8 cellular contexts compared by ENCODE assay signal in genomic region chr7:4724648-4725013, GRCh38. TPM values are rescaled to one million over a fixed set of nuclear protein-coding genes. Genes with fewer than 3 reads are reported as not detected.
DNase-seq lines count a peak whose midpoint lies in the region; ATAC-seq and TF ChIP-seq lines count a peak whose summit lies in the region.

No MANE protein-coding gene starts in this region.

- WGBS in adrenal gland, 4 donors, result 16 to 60% (median 27%) methylated on average over 1 to 6 of the region's 6 CpGs
- WGBS in suprapubic skin, result 45% methylated on average over 4 of the region's 6 CpGs

- no peak for TF ChIP-seq POLR2A in adrenal gland (IDR thresholded peaks at IDR 0.05)
- no peak for TF ChIP-seq POLR2A in suprapubic skin (IDR thresholded peaks at IDR 0.05)

- H3K27me3 Mint-ChIP-seq in T-helper 1 cell treated with Interleukin-12 subunit alpha and Interleukin-12 subunit beta and Interleukin-4 antibody, amounts not matched to agents 30 μg/mL and 1 μg/mL, for 36 hours (ENCODE audit: low read depth), result no peaks in the 10 kb centered on the region

- no peaks in the 10 kb centered on the region for H3K9me3 Mint-ChIP-seq in T-helper 1 cell treated with Interleukin-12 subunit alpha and Interleukin-12 subunit beta and Interleukin-4 antibody, amounts not matched to agents 30 μg/mL and 1 μg/mL, for 36 hours

- H3K27ac Mint-ChIP-seq in T-helper 1 cell treated with Interleukin-12 subunit alpha and Interleukin-12 subunit beta and Interleukin-4 antibody, amounts not matched to agents 30 μg/mL and 1 μg/mL, for 36 hours, result peak overlapping the region; percentile 89

- H3K4me1 Mint-ChIP-seq in T-helper 1 cell treated with Interleukin-12 subunit alpha and Interleukin-12 subunit beta and Interleukin-4 antibody, amounts not matched to agents 30 μg/mL and 1 μg/mL, for 36 hours (ENCODE audit: low read depth), result peaks cover 23% of the 10 kb centered on the region

- H3K27ac ChIP-seq in adrenal gland, result peak overlapping the region; percentile 87 to 96 (median 92)
- H3K27ac ChIP-seq in suprapubic skin, result peak overlapping the region; percentile 91

- H3K4me3 ChIP-seq in adrenal gland (peak overlapping the region in 2 of 4 donors; percentile 37 to 60), suprapubic skin (peak overlapping the region; percentile 55)

- no peaks in the 10 kb centered on the region for H3K9me3 ChIP-seq in adrenal gland (replicated peaks in 1 of 3)
- H3K9me3 ChIP-seq in suprapubic skin, result no peaks in the 10 kb centered on the region

- peak overlapping the region; percentile 87 for H3K4me3 Mint-ChIP-seq in T-helper 1 cell treated with Interleukin-12 subunit alpha and Interleukin-12 subunit beta and Interleukin-4 antibody, amounts not matched to agents 30 μg/mL and 1 μg/mL, for 36 hours

- peaks cover 6% of the 10 kb centered on the region for H3K36me3 Mint-ChIP-seq in T-helper 1 cell treated with Interleukin-12 subunit alpha and Interleukin-12 subunit beta and Interleukin-4 antibody, amounts not matched to agents 30 μg/mL and 1 μg/mL, for 36 hours (ENCODE audit: low read depth)

- no peak for DNase-seq in T-helper 1 cell
- peak in 1 of 7 donors; percentile 35 for DNase-seq in adrenal gland
- peak; percentile 61 for DNase-seq in islet precursor cell
- no peak for DNase-seq in suprapubic skin (ENCODE audit: low spot score in 2 of 2)
- no peak for DNase-seq in NCI-H1436 (lab: John Stamatoyannopoulos, UW)

- ATAC-seq in HG03175 (IDR thresholded peaks at IDR 0.05; ENCODE audit: unreplicated experiment), result peak; percentile 14
- ATAC-seq in GM21367 (IDR thresholded peaks at IDR 0.05; ENCODE audit: unreplicated experiment), result no peak

- H3K36me3 ChIP-seq in adrenal gland (replicated peaks in 1 of 2) (no peaks in the 10 kb centered on the region), suprapubic skin (peaks cover 19% of the 10 kb centered on the region)

- H3K4me1 ChIP-seq in adrenal gland (replicated peaks in 1 of 2), result peaks cover 22 to 34% of the 10 kb centered on the region in 2 donors
- H3K4me1 ChIP-seq in suprapubic skin, result peaks cover 53% of the 10 kb centered on the region

- no peaks in the 10 kb centered on the region for H3K27me3 ChIP-seq in adrenal gland
- no peaks in the 10 kb centered on the region for H3K27me3 ChIP-seq in suprapubic skin

- intact Hi-C loops in adrenal gland (cut with DNase I), result no loop called here

- TF ChIP-seq CTCF in adrenal gland (IDR thresholded peaks at IDR 0.05) (peak in 1 of 6 experiments; percentile 16), suprapubic skin (IDR thresholded peaks at IDR 0.05) (no peak)

- TF ChIP-seq EP300 in suprapubic skin (IDR thresholded peaks at IDR 0.05), result no peak

RNA-seq across cellular contexts. Expression of gene FOXK1, which starts 42.5 kb away (rescaled TPM):
- 10 to 100 TPM; 28.4 to 63.1 (median 42.5) TPM for total RNA-seq in adrenal gland
- 10 to 100 TPM in 1 of 3 donors, 1 to 10 TPM in 2; 4.8 to 21.3 (median 9.0) TPM for polyA plus RNA-seq in adrenal gland
- total RNA-seq in suprapubic skin, result 10 to 100 TPM; 37.5 to 68.5 (median 46.6) TPM

RNA-seq across cellular contexts. Expression of gene AP5Z1, which starts 50.8 kb away (rescaled TPM):
- total RNA-seq in adrenal gland, result 10 to 100 TPM; 35.2 to 68.4 (median 49.5) TPM
- 100 to 1,000 TPM in 2 of 3 donors, 1 to 10 TPM in 1; 8.4 to 188 (median 112) TPM for polyA plus RNA-seq in adrenal gland
- 10 to 100 TPM; 26.2 to 81.2 (median 52.2) TPM for total RNA-seq in suprapubic skin
